ENCODE assay signal across 34 cellular contexts in the genomic region with DNA sequence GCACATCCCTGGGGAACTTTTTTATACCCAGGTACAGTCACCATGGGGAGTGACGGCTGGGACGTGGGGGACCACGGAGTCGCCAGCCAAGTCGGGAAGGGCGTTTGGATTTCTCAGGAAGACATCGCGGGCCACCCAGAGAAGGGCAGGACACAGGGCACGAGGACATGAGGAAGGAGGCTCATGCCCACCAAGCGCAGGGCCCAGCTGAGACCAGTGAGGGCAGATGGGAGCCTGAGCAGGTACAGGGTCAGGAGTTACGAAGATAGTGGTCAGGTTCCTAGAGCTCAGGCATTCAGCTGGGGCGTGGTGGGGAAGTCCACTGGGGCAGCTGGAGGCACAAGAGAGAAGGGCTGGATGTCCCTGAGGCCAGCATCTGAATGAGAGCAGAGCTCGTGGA.
"Had no signal": no experiment of that assay in that cellular context is flagged by ENCODE, and none has a peak within 500 bp of the region (broad histone marks: within the 10 kb centered on the region; RNA-seq: fewer than 3 reads in every experiment).

No MANE protein-coding gene starts in this region.

- ATAC-seq: activated CD8-positive, alpha-beta T cell treated with anti-CD3 and anti-CD28 coated beads for 36 hours; activated naive CD4-positive, alpha-beta T cell treated with anti-CD3 and anti-CD28 coated beads, Interleukin-2, amount 50 U/mL, for 72 hours; activated T-cell treated with anti-CD3 and anti-CD28 coated beads, Interleukin-2, amount 50 U/mL, for 4 hours; activated T-cell treated with anti-CD3 and anti-CD28 coated beads, Interleukin-2, amount 50 U/mL, for 72 hours; activated T-helper 17 cell treated with anti-CD3 and anti-CD28 coated beads, Interleukin-2, amount 50 U/mL, for 72 hours; body of pancreas; T-cell had no signal

- H3K36me3 ChIP-seq: adrenal gland, brain microvascular endothelial cell, breast epithelium had no signal

- H3K27me3 Mint-ChIP-seq: activated B cell treated with CpG ODN at 0.5 μM for 24 hours; activated CD8-positive, alpha-beta T cell treated with anti-CD3 and anti-CD28 coated beads for 36 hours; activated naive CD8-positive, alpha-beta T cell treated with anti-CD3 and anti-CD28 coated beads for 36 hours; activated T-helper 17 cell treated with anti-CD3 and anti-CD28 coated beads, Interleukin-2, amount 50 U/mL, for 72 hours had no signal

- H3K27ac ChIP-seq: adrenal gland, body of pancreas, brain microvascular endothelial cell, breast epithelium, VCaP had no signal

- H3K4me1 Mint-ChIP-seq: activated B cell treated with CpG ODN at 0.5 μM for 24 hours; activated naive CD8-positive, alpha-beta T cell treated with anti-CD3 and anti-CD28 coated beads for 36 hours; T-cell had no signal

- H3K4me3 Mint-ChIP-seq: activated B cell treated with CpG ODN at 0.5 μM for 24 hours; activated CD4-positive, alpha-beta memory T cell treated with anti-CD3 and anti-CD28 coated beads for 36 hours; activated CD8-positive, alpha-beta T cell treated with anti-CD3 and anti-CD28 coated beads for 36 hours; activated naive CD4-positive, alpha-beta T cell treated with anti-CD3 and anti-CD28 coated beads for 36 hours; activated naive CD8-positive, alpha-beta T cell treated with anti-CD3 and anti-CD28 coated beads for 36 hours; activated T-cell treated with anti-CD3 and anti-CD28 coated beads, Interleukin-2, amount 50 U/mL, for 4 hours; activated T-cell treated with anti-CD3 and anti-CD28 coated beads, Interleukin-2, amount 50 U/mL, for 72 hours; activated T-helper 1 cell treated with anti-CD3 and anti-CD28 coated beads, Interleukin-12 subunit alpha, Interleukin-12 subunit beta, Interleukin-2, Interleukin-4 antibody, amounts not matched to agents 30 ng/mL and 10 ng/mL and 1 ng/mL, durations not matched to agents 14 hours and 24 hours and 36 hours; activated T-helper 17 cell treated with anti-CD3 and anti-CD28 coated beads, Interleukin-2, amount 50 U/mL, for 72 hours; T-cell; T-helper 1 cell treated with Interleukin-12 subunit alpha and Interleukin-12 subunit beta and Interleukin-4 antibody, amounts not matched to agents 30 μg/mL and 1 μg/mL, for 36 hours; T-helper 2 cell treated with Interferon-gamma antibody and Interleukin-4, amounts not matched to agents 5 μg/mL and 100 μg/mL, for 36 hours had no signal

- H3K27ac Mint-ChIP-seq: activated B cell treated with CpG ODN at 0.5 μM for 24 hours; activated CD4-positive, alpha-beta memory T cell treated with anti-CD3 and anti-CD28 coated beads for 36 hours; activated CD8-positive, alpha-beta T cell treated with anti-CD3 and anti-CD28 coated beads for 36 hours; activated naive CD4-positive, alpha-beta T cell treated with anti-CD3 and anti-CD28 coated beads for 36 hours; activated naive CD4-positive, alpha-beta T cell treated with anti-CD3 and anti-CD28 coated beads, Interleukin-2, amount 50 U/mL, for 72 hours; activated naive CD8-positive, alpha-beta T cell treated with anti-CD3 and anti-CD28 coated beads for 36 hours; activated T-cell treated with anti-CD3 and anti-CD28 coated beads, Interleukin-2, amount 50 U/mL, for 72 hours; activated T-helper 1 cell treated with anti-CD3 and anti-CD28 coated beads, Interleukin-12 subunit alpha, Interleukin-12 subunit beta, Interleukin-2, Interleukin-4 antibody, amounts not matched to agents 30 ng/mL and 10 ng/mL and 1 ng/mL, durations not matched to agents 14 hours and 24 hours and 36 hours; activated T-helper 17 cell treated with anti-CD3 and anti-CD28 coated beads, Interleukin-2, amount 50 U/mL, for 72 hours; T-cell; T-helper 1 cell treated with Interleukin-12 subunit alpha and Interleukin-12 subunit beta and Interleukin-4 antibody, amounts not matched to agents 30 μg/mL and 1 μg/mL, for 36 hours; T-helper 2 cell treated with Interferon-gamma antibody and Interleukin-4, amounts not matched to agents 5 μg/mL and 100 μg/mL, for 36 hours had no signal

- DNase-seq: activated B cell treated with CpG ODN at 0.5 μM for 24 hours; activated CD4-positive, alpha-beta memory T cell treated with anti-CD3 and anti-CD28 coated beads for 36 hours; activated CD4-positive, alpha-beta T cell treated with anti-CD3 and anti-CD28 coated beads for 48 hours; activated CD4-positive, alpha-beta T cell treated with anti-CD3 and anti-CD28 coated beads, Interleukin-2, amount 50 U/mL, for 1 hour; activated CD4-positive, alpha-beta T cell treated with anti-CD3 and anti-CD28 coated beads, Interleukin-2, amount 50 U/mL, for 4 hours; activated CD4-positive, CD25-positive, alpha-beta regulatory T cell treated with anti-CD3 and anti-CD28 coated beads, Interleukin-2, amount 50 U/mL, for 72 hours; activated CD8-positive, alpha-beta memory T cell treated with anti-CD3 and anti-CD28 coated beads, Interleukin-2, amount 50 U/mL, for 4 hours; activated CD8-positive, alpha-beta T cell treated with anti-CD3 and anti-CD28 coated beads for 36 hours; activated effector memory CD4-positive, alpha-beta T cell treated with anti-CD3 and anti-CD28 coated beads, Interleukin-2, amount 50 U/mL, for 16 hours; activated gamma-delta T cell treated with Interleukin-2 at 50 U/mL for 16 hours; activated naive CD4-positive, alpha-beta T cell; activated naive CD4-positive, alpha-beta T cell treated with anti-CD3 and anti-CD28 coated beads for 36 hours; activated naive CD4-positive, alpha-beta T cell treated with anti-CD3 and anti-CD28 coated beads, Interleukin-2, amount 50 U/mL, for 16 hours; activated naive CD8-positive, alpha-beta T cell treated with anti-CD3 and anti-CD28 coated beads for 36 hours; activated T-cell treated with anti-CD3 and anti-CD28 coated beads for 4 hours; activated T-cell treated with anti-CD3 and anti-CD28 coated beads, Interleukin-2, amount 50 U/mL, for 1 hour; activated T-cell treated with anti-CD3 and anti-CD28 coated beads, Interleukin-2, amount 50 U/mL, for 4 hours; activated T-cell treated with anti-CD3 and anti-CD28 coated beads, Interleukin-2, amount 50 U/mL, for 72 hours; adrenal gland; amniotic stem cell; aorta; body of pancreas; brain microvascular endothelial cell; central memory CD4-positive, alpha-beta T cell; T-cell; T-helper 2 cell; T-helper 9 cell had no signal

- H3K27me3 ChIP-seq: adrenal gland, body of pancreas, brain microvascular endothelial cell, breast epithelium had no signal

- H3K9me3 ChIP-seq: adrenal gland, body of pancreas, breast epithelium had no signal

- H3K4me3 ChIP-seq: adrenal gland, body of pancreas, breast epithelium had no signal

- H3K36me3 Mint-ChIP-seq: activated CD4-positive, alpha-beta memory T cell treated with anti-CD3 and anti-CD28 coated beads for 36 hours; activated naive CD4-positive, alpha-beta T cell treated with anti-CD3 and anti-CD28 coated beads, Interleukin-2, amount 50 U/mL, for 72 hours; T-cell had no signal

- H3K9me3 Mint-ChIP-seq: activated B cell treated with CpG ODN at 0.5 μM for 24 hours; activated CD4-positive, alpha-beta memory T cell treated with anti-CD3 and anti-CD28 coated beads for 36 hours; activated CD8-positive, alpha-beta T cell treated with anti-CD3 and anti-CD28 coated beads for 36 hours; activated naive CD4-positive, alpha-beta T cell treated with anti-CD3 and anti-CD28 coated beads for 36 hours; activated naive CD4-positive, alpha-beta T cell treated with anti-CD3 and anti-CD28 coated beads, Interleukin-2, amount 50 U/mL, for 72 hours; activated naive CD8-positive, alpha-beta T cell treated with anti-CD3 and anti-CD28 coated beads for 36 hours; activated T-cell treated with anti-CD3 and anti-CD28 coated beads, Interleukin-2, amount 50 U/mL, for 4 hours; activated T-cell treated with anti-CD3 and anti-CD28 coated beads, Interleukin-2, amount 50 U/mL, for 72 hours; activated T-helper 1 cell treated with anti-CD3 and anti-CD28 coated beads, Interleukin-12 subunit alpha, Interleukin-12 subunit beta, Interleukin-2, Interleukin-4 antibody, amounts not matched to agents 30 ng/mL and 10 ng/mL and 1 ng/mL, durations not matched to agents 14 hours and 24 hours and 36 hours; activated T-helper 17 cell treated with anti-CD3 and anti-CD28 coated beads, Interleukin-2, amount 50 U/mL, for 72 hours; T-cell; T-helper 1 cell treated with Interleukin-12 subunit alpha and Interleukin-12 subunit beta and Interleukin-4 antibody, amounts not matched to agents 30 μg/mL and 1 μg/mL, for 36 hours; T-helper 2 cell treated with Interferon-gamma antibody and Interleukin-4, amounts not matched to agents 5 μg/mL and 100 μg/mL, for 36 hours had no signal

- H3K4me1 ChIP-seq: adrenal gland, body of pancreas, breast epithelium had no signal
